28 cellular contexts compared by ENCODE assay signal in the genomic region with DNA sequence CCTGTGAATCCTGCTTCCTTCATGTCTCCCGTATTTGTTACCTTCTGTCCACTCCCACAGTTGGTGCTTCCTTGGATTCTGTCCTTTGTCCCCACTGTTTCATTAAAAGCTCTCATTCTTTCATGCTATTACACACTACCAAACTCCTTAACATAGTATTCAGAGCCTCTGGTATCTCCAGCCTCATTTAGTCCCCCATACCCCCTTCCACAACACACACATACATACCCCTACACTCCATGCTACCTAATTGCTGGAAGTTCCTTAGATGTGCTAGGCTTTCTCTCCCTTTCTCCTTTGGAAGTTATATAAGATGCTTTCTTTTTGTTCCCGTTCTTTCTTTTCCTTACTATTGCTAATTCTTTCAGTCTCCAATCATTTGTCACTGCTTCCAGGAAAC. TPM values are rescaled to one million over a fixed set of nuclear protein-coding genes. Genes with fewer than 3 reads are reported as not detected.
"Had no signal": no experiment of that assay in that cellular context is flagged by ENCODE, and none has a peak within 500 bp of the region (broad histone marks: within the 10 kb centered on the region; RNA-seq: fewer than 3 reads in every experiment).

No MANE protein-coding gene starts in this region.

- FAIRE-seq: TTC549 had no signal

- H3K4me1 ChIP-seq: adrenal gland, Peyer's patch, SJSA1 had no signal

- H3K27me3 ChIP-seq: adrenal gland, breast epithelium, MG63, Peyer's patch, SJSA1 had no signal

- ATAC-seq: activated CD4-positive, alpha-beta T cell treated with anti-CD3 and anti-CD28 coated beads for 36 hours; activated CD8-positive, alpha-beta T cell treated with anti-CD3 and anti-CD28 coated beads, Interleukin-2, amount 10 ng/mL, durations not matched to agents 7 days and 5 days had no signal

- H3K27ac Mint-ChIP-seq: activated CD4-positive, alpha-beta T cell treated with anti-CD3 and anti-CD28 coated beads for 36 hours; activated CD8-positive, alpha-beta T cell treated with anti-CD3 and anti-CD28 coated beads, Interleukin-2, amount 10 ng/mL, durations not matched to agents 7 days and 5 days; activated naive CD8-positive, alpha-beta T cell treated with anti-CD3 and anti-CD28 coated beads, Interleukin-2, amount 10 ng/mL, durations not matched to agents 7 days and 5 days had no signal

- H3K27ac ChIP-seq: adrenal gland, Peyer's patch, SJSA1, VCaP had no signal

- H3K9me3 Mint-ChIP-seq: activated naive CD8-positive, alpha-beta T cell treated with anti-CD3 and anti-CD28 coated beads, Interleukin-2, amount 10 ng/mL, durations not matched to agents 7 days and 5 days had no signal

- H3K4me1 Mint-ChIP-seq: activated CD4-positive, alpha-beta T cell treated with anti-CD3 and anti-CD28 coated beads for 36 hours; activated naive CD8-positive, alpha-beta T cell treated with anti-CD3 and anti-CD28 coated beads, Interleukin-2, amount 10 ng/mL, durations not matched to agents 7 days and 5 days had no signal

- H3K9me3 ChIP-seq: adrenal gland, breast epithelium, Peyer's patch, SJSA1 had no signal

- H3K4me3 Mint-ChIP-seq: activated CD4-positive, alpha-beta T cell treated with anti-CD3 and anti-CD28 coated beads for 36 hours; activated CD8-positive, alpha-beta T cell treated with anti-CD3 and anti-CD28 coated beads, Interleukin-2, amount 10 ng/mL, durations not matched to agents 7 days and 5 days; activated naive CD8-positive, alpha-beta T cell treated with anti-CD3 and anti-CD28 coated beads, Interleukin-2, amount 10 ng/mL, durations not matched to agents 7 days and 5 days had no signal

- H3K4me3 ChIP-seq: adrenal gland, breast epithelium, MG63, Peyer's patch, SJSA1 had no signal

- DNase-seq: activated CD4-positive, alpha-beta T cell treated with anti-CD3 and anti-CD28 coated beads for 36 hours; activated CD4-positive, alpha-beta T cell treated with anti-CD3 and anti-CD28 coated beads, Interleukin-2, amount 50 U/mL, for 4 hours; activated CD8-positive, alpha-beta memory T cell treated with anti-CD3 and anti-CD28 coated beads, Interleukin-2, amount 50 U/mL, for 48 hours; activated CD8-positive, alpha-beta T cell treated with anti-CD3 and anti-CD28 coated beads, Interleukin-2, amount 10 ng/mL, durations not matched to agents 7 days and 5 days; activated naive CD4-positive, alpha-beta T cell treated with anti-CD3 and anti-CD28 coated beads, Interleukin-2, amount 50 U/mL, for 16 hours; activated naive CD8-positive, alpha-beta T cell treated with anti-CD3 and anti-CD28 coated beads, Interleukin-2, amount 10 ng/mL, durations not matched to agents 7 days and 5 days; activated T-cell treated with anti-CD3 and anti-CD28 coated beads, Interleukin-2, amount 50 U/mL, for 1 hour; adrenal gland; anterior cingulate cortex; central memory CD4-positive, alpha-beta T cell; MG63; MV-4-11; NCI-H1092 treated with DMSO at 0.1 percent for 48 hours; NCI-H1417 treated with DMSO at 0.1 percent for 48 hours; NCI-H1694; NCI-H2029; NCI-H2107; NCI-H345; NCI-H510A treated with DMSO at 0.1 percent for 48 hours; NCI-H69; Peyer's patch; SHP77; T-helper 2 cell; T1000 had no signal

- H3K36me3 Mint-ChIP-seq: activated naive CD8-positive, alpha-beta T cell treated with anti-CD3 and anti-CD28 coated beads, Interleukin-2, amount 10 ng/mL, durations not matched to agents 7 days and 5 days had no signal

- H3K36me3 ChIP-seq: adrenal gland, breast epithelium, Peyer's patch had no signal

RNA-seq across cellular contexts. Expression of a gene that starts 34.9 kb away (rescaled TPM):
- total RNA-seq: activated naive CD8-positive, alpha-beta T cell treated with anti-CD3 and anti-CD28 coated beads, Interleukin-2, amount 10 ng/mL, durations not matched to agents 7 days and 5 days had no signal
